Comparison of ENCODE assay signal across 1 cellular context in the genomic region with DNA sequence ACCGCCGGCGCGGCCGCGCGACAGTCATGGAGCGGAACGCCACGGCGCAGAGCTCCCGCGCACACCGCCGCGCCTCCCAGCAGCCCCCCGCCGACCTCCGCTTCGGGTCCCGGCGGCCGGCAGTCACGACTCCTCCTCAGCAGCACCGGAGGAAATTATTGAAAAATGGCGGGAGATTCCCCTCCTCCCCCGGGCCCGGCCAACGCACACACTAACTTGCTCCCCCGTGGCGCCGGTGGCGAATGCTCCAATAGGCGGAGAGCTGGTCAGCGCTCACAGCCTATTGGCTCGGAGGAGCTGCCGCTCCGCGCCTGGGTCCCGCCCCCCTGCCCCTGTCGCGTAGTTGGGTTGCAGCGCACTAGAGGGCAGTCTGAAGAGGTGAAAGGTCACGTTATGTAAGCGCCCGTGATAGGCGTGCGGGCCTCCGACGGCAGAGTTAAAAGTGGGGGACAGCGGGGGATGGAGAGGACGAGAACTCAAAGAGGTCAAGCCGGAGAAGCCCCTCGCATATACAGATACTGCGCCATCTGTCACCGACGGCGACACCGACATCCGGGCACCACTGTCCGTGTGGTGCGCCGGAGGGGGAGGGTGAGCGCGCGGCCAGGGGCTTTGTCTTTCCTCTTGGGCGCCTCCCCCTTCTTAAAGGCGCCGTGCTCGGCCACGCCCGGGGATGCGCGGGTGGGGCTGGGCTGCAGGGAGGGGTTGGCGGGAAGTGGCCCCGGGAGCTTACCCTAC.
A peak's percentile ranks its signal among the peaks of the same experiment; 100 is the strongest.
TF ChIP-seq lines count a peak whose summit lies in the region.

A gene with protein sequence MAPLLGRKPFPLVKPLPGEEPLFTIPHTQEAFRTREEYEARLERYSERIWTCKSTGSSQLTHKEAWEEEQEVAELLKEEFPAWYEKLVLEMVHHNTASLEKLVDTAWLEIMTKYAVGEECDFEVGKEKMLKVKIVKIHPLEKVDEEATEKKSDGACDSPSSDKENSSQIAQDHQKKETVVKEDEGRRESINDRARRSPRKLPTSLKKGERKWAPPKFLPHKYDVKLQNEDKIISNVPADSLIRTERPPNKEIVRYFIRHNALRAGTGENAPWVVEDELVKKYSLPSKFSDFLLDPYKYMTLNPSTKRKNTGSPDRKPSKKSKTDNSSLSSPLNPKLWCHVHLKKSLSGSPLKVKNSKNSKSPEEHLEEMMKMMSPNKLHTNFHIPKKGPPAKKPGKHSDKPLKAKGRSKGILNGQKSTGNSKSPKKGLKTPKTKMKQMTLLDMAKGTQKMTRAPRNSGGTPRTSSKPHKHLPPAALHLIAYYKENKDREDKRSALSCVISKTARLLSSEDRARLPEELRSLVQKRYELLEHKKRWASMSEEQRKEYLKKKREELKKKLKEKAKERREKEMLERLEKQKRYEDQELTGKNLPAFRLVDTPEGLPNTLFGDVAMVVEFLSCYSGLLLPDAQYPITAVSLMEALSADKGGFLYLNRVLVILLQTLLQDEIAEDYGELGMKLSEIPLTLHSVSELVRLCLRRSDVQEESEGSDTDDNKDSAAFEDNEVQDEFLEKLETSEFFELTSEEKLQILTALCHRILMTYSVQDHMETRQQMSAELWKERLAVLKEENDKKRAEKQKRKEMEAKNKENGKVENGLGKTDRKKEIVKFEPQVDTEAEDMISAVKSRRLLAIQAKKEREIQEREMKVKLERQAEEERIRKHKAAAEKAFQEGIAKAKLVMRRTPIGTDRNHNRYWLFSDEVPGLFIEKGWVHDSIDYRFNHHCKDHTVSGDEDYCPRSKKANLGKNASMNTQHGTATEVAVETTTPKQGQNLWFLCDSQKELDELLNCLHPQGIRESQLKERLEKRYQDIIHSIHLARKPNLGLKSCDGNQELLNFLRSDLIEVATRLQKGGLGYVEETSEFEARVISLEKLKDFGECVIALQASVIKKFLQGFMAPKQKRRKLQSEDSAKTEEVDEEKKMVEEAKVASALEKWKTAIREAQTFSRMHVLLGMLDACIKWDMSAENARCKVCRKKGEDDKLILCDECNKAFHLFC (N-terminal part only) (minus strand): TSS at position 213 of the 738 bp plus-strand sequence. CDS start 360 bp downstream, outside the sequence.

TF ChIP-seq in HepG2, 621 proteins besides CTCF, POLR2A, EP300 and RAD21 (continued from another document and continues in another):
- TF ChIP-seq, protein P1, sequence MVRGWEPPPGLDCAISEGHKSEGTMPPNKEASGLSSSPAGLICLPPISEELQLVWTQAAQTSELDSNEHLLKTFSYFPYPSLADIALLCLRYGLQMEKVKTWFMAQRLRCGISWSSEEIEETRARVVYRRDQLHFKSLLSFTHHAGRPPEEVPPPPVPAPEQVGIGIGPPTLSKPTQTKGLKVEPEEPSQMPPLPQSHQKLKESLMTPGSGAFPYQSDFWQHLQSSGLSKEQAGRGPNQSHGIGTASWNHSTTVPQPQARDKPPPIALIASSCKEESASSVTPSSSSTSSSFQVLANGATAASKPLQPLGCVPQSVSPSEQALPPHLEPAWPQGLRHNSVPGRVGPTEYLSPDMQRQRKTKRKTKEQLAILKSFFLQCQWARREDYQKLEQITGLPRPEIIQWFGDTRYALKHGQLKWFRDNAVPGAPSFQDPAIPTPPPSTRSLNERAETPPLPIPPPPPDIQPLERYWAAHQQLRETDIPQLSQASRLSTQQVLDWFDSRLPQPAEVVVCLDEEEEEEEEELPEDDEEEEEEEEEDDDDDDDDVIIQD (CRISPR knock-in tag; IDR thresholded peaks at IDR 0.05; ENCODE audit: low read depth) = no peak
- no peak for TF ChIP-seq STAT5B (CRISPR knock-in tag; IDR thresholded peaks at IDR 0.05)
- TF ChIP-seq, protein P2, sequence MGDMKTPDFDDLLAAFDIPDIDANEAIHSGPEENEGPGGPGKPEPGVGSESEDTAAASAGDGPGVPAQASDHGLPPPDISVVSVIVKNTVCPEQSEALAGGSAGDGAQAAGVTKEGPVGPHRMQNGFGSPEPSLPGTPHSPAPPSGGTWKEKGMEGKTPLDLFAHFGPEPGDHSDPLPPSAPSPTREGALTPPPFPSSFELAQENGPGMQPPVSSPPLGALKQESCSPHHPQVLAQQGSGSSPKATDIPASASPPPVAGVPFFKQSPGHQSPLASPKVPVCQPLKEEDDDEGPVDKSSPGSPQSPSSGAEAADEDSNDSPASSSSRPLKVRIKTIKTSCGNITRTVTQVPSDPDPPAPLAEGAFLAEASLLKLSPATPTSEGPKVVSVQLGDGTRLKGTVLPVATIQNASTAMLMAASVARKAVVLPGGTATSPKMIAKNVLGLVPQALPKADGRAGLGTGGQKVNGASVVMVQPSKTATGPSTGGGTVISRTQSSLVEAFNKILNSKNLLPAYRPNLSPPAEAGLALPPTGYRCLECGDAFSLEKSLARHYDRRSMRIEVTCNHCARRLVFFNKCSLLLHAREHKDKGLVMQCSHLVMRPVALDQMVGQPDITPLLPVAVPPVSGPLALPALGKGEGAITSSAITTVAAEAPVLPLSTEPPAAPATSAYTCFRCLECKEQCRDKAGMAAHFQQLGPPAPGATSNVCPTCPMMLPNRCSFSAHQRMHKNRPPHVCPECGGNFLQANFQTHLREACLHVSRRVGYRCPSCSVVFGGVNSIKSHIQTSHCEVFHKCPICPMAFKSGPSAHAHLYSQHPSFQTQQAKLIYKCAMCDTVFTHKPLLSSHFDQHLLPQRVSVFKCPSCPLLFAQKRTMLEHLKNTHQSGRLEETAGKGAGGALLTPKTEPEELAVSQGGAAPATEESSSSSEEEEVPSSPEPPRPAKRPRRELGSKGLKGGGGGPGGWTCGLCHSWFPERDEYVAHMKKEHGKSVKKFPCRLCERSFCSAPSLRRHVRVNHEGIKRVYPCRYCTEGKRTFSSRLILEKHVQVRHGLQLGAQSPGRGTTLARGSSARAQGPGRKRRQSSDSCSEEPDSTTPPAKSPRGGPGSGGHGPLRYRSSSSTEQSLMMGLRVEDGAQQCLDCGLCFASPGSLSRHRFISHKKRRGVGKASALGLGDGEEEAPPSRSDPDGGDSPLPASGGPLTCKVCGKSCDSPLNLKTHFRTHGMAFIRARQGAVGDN (CRISPR knock-in tag; IDR thresholded peaks at IDR 0.05) = peak; percentile 91
- TF ChIP-seq ETV6 (CRISPR knock-in tag; conservative IDR thresholded peaks at IDR 0.05) = peak; percentile 1; the same call in 1 of the 2 replicates
- TF ChIP-seq ZNF292 (CRISPR knock-in tag; IDR thresholded peaks at IDR 0.05; ENCODE audit: borderline replicate concordance, low read depth) = peak; percentile 44; the same call in 1 of the 2 replicates
- no peak for TF ChIP-seq SIX1 (CRISPR knock-in tag; IDR thresholded peaks at IDR 0.05; ENCODE audit: borderline replicate concordance)
- TF ChIP-seq, protein P3, sequence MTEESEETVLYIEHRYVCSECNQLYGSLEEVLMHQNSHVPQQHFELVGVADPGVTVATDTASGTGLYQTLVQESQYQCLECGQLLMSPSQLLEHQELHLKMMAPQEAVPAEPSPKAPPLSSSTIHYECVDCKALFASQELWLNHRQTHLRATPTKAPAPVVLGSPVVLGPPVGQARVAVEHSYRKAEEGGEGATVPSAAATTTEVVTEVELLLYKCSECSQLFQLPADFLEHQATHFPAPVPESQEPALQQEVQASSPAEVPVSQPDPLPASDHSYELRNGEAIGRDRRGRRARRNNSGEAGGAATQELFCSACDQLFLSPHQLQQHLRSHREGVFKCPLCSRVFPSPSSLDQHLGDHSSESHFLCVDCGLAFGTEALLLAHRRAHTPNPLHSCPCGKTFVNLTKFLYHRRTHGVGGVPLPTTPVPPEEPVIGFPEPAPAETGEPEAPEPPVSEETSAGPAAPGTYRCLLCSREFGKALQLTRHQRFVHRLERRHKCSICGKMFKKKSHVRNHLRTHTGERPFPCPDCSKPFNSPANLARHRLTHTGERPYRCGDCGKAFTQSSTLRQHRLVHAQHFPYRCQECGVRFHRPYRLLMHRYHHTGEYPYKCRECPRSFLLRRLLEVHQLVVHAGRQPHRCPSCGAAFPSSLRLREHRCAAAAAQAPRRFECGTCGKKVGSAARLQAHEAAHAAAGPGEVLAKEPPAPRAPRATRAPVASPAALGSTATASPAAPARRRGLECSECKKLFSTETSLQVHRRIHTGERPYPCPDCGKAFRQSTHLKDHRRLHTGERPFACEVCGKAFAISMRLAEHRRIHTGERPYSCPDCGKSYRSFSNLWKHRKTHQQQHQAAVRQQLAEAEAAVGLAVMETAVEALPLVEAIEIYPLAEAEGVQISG (CRISPR knock-in tag; IDR thresholded peaks at IDR 0.05) = peak; percentile 55
- TF ChIP-seq AHR (CRISPR knock-in tag; IDR thresholded peaks at IDR 0.05) = no peak
- TF ChIP-seq ZNF788 (CRISPR knock-in tag; IDR thresholded peaks at IDR 0.05; ENCODE audit: borderline replicate concordance) = peak; percentile 62; the same call in 1 of the 2 replicates
- TF ChIP-seq SP4 (CRISPR knock-in tag; IDR thresholded peaks at IDR 0.05) = peak; percentile 87; the same call in 1 of the 2 replicates
- TF ChIP-seq ZNF496 (CRISPR knock-in tag; IDR thresholded peaks at IDR 0.05; ENCODE audit: insufficient replicate concordance) = no peak
- TF ChIP-seq TEAD2 (CRISPR knock-in tag; IDR thresholded peaks at IDR 0.05) = 0 out of 2 replicates have a peak, but pooled peaks have one; percentile 19
- TF ChIP-seq ZNF766 (CRISPR knock-in tag; IDR thresholded peaks at IDR 0.05; ENCODE audit: borderline replicate concordance) = peak; percentile 80; the same call in 1 of the 2 replicates
- TF ChIP-seq, protein P4, sequence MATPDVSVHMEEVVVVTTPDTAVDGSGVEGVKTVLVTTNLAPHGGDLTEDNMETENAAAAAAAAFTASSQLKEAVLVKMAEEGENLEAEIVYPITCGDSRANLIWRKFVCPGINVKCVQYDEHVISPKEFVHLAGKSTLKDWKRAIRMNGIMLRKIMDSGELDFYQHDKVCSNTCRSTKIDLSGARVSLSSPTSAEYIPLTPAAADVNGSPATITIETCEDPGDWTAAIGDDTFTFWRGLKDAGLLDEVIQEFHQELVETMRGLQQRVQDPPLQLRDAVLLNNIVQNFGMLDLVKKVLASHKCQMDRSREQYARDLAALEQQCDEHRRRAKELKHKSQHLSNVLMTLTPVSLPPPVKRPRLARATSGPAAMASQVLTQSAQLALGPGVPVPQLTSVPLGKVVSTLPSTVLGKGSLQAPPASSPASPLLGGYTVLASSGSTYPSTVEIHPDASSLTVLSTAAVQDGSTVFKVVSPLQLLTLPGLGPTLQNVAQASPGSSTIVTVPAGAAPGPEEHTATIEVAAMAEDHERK (CRISPR knock-in tag; IDR thresholded peaks at IDR 0.05; ENCODE audit: low read depth) = peak; percentile 42; the same call in 1 of the 2 replicates
- TF ChIP-seq, protein P5, sequence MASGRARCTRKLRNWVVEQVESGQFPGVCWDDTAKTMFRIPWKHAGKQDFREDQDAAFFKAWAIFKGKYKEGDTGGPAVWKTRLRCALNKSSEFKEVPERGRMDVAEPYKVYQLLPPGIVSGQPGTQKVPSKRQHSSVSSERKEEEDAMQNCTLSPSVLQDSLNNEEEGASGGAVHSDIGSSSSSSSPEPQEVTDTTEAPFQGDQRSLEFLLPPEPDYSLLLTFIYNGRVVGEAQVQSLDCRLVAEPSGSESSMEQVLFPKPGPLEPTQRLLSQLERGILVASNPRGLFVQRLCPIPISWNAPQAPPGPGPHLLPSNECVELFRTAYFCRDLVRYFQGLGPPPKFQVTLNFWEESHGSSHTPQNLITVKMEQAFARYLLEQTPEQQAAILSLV (CRISPR knock-in tag; IDR thresholded peaks at IDR 0.05; ENCODE audit: borderline replicate concordance) = peak; percentile 13; the same call in 1 of the 2 replicates
- TF ChIP-seq ZNF83 (CRISPR knock-in tag; IDR thresholded peaks at IDR 0.05; ENCODE audit: borderline replicate concordance) = no peak
- TF ChIP-seq THAP11 (CRISPR knock-in tag; IDR thresholded peaks at IDR 0.05) = peak; percentile 81
- 0 out of 2 replicates have a peak, but pooled peaks have one; percentile 26 for TF ChIP-seq ZNF263 (CRISPR knock-in tag; IDR thresholded peaks at IDR 0.05)
- TF ChIP-seq GTF3A (CRISPR knock-in tag; conservative IDR thresholded peaks at IDR 0.05) = no peak
- no peak for TF ChIP-seq ZNF20 (CRISPR knock-in tag; IDR thresholded peaks at IDR 0.05)
- peak; percentile 62 for TF ChIP-seq PHF20 (CRISPR knock-in tag; IDR thresholded peaks at IDR 0.05)
- TF ChIP-seq RBM22 (optimal IDR thresholded peaks at IDR 0.05; ENCODE audit: low read length) = no peak
- no peak for TF ChIP-seq KLF13 (CRISPR knock-in tag; IDR thresholded peaks at IDR 0.05)
- peak; percentile 98 for TF ChIP-seq PCBP1 (IDR thresholded peaks at IDR 0.05; ENCODE audit: borderline replicate concordance, low read depth, low read length)
- TF ChIP-seq ZBTB38 (CRISPR knock-in tag; IDR thresholded peaks at IDR 0.05) = no peak
- no peak for TF ChIP-seq PRPF4 (IDR thresholded peaks at IDR 0.05; ENCODE audit: low read depth, low read length, poor library complexity, severe bottlenecking)
- TF ChIP-seq ZNF274 (CRISPR knock-in tag; IDR thresholded peaks at IDR 0.05) = no peak
- no peak; the same call in 1 of the 2 replicates for TF ChIP-seq NRL (CRISPR knock-in tag; IDR thresholded peaks at IDR 0.05; ENCODE audit: borderline replicate concordance)
- TF ChIP-seq ZNF12 (CRISPR knock-in tag; IDR thresholded peaks at IDR 0.05) = no peak
- TF ChIP-seq SPEN (CRISPR knock-in tag; IDR thresholded peaks at IDR 0.05; ENCODE audit: low read depth) = no peak
- TF ChIP-seq MED1 (CRISPR knock-in tag; IDR thresholded peaks at IDR 0.05) = peak; percentile 69
- TF ChIP-seq, protein P6, sequence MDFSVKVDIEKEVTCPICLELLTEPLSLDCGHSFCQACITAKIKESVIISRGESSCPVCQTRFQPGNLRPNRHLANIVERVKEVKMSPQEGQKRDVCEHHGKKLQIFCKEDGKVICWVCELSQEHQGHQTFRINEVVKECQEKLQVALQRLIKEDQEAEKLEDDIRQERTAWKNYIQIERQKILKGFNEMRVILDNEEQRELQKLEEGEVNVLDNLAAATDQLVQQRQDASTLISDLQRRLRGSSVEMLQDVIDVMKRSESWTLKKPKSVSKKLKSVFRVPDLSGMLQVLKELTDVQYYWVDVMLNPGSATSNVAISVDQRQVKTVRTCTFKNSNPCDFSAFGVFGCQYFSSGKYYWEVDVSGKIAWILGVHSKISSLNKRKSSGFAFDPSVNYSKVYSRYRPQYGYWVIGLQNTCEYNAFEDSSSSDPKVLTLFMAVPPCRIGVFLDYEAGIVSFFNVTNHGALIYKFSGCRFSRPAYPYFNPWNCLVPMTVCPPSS (IDR thresholded peaks at IDR 0.05) = no peak
- TF ChIP-seq, protein P7, sequence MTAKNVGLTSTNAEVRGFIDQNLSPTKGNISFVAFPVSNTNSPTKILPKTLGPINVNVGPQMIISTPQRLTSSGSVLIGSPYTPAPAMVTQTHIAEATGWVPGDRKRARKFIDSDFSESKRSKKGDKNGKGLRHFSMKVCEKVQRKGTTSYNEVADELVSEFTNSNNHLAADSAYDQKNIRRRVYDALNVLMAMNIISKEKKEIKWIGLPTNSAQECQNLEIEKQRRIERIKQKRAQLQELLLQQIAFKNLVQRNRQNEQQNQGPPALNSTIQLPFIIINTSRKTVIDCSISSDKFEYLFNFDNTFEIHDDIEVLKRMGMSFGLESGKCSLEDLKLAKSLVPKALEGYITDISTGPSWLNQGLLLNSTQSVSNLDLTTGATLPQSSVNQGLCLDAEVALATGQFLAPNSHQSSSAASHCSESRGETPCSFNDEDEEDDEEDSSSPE (CRISPR knock-in tag; IDR thresholded peaks at IDR 0.05) = peak; percentile 94
- TF ChIP-seq, protein P8, sequence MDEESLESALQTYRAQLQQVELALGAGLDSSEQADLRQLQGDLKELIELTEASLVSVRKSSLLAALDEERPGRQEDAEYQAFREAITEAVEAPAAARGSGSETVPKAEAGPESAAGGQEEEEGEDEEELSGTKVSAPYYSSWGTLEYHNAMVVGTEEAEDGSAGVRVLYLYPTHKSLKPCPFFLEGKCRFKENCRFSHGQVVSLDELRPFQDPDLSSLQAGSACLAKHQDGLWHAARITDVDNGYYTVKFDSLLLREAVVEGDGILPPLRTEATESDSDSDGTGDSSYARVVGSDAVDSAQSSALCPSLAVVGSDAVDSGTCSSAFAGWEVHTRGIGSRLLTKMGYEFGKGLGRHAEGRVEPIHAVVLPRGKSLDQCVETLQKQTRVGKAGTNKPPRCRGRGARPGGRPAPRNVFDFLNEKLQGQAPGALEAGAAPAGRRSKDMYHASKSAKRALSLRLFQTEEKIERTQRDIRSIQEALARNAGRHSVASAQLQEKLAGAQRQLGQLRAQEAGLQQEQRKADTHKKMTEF (CRISPR knock-in tag; IDR thresholded peaks at IDR 0.05) = peak; percentile 92
- TF ChIP-seq PITX1 (CRISPR knock-in tag; IDR thresholded peaks at IDR 0.05) = peak; percentile 76; the same call in 1 of the 2 replicates
- peak; percentile 30; the same call in 1 of the 2 replicates for TF ChIP-seq ZNF746 (CRISPR knock-in tag; IDR thresholded peaks at IDR 0.05)
